13 cellular contexts compared by ENCODE assay signal in the genomic region with DNA sequence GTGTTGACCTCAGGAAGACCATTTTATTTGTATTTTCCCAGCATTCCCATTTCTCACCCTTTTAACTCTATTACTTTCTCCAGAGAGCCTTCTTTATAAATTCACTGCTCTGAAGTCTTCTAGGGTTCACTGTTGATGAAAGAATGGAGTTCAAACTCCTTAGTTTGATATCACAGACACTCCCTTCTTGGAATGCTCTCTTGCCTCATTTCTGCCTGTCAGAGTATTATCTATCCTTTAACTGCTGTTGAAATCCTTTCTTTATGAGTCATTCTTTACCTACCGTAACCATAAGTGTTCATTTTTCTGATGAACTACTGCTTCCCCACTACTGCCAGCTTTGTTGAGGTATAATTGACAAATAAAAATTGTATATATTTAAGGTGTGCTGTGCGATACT. TPM values are rescaled to one million over a fixed set of nuclear protein-coding genes. Genes with fewer than 3 reads are reported as not detected.
A peak's percentile ranks its signal among the peaks of the same experiment; 100 is the strongest.
DNase-seq lines count a peak whose midpoint lies in the region; ATAC-seq and TF ChIP-seq lines count a peak whose summit lies in the region.
"Had no signal": no experiment of that assay in that cellular context is flagged by ENCODE, and none has a peak within 500 bp of the region (broad histone marks: within the 10 kb centered on the region; RNA-seq: fewer than 3 reads in every experiment).

No MANE protein-coding gene starts in this region.

- ATAC-seq in SK-N-SH treated with all-trans-retinoic acid at 6 μM for 48 hours = no peak
- no peak for ATAC-seq in GM19324 (IDR thresholded peaks at IDR 0.05; ENCODE audit: low FRiP score, unreplicated experiment)
- no peak for ATAC-seq in HG03196 (IDR thresholded peaks at IDR 0.05; ENCODE audit: unreplicated experiment)

- H3K27ac Mint-ChIP-seq in HFFc6 = peak overlapping the region; percentile 38; the same call in 1 of the 2 replicates
- no peak overlapping the region for H3K27ac Mint-ChIP-seq in osteocyte (ENCODE audit: unreplicated experiment)

- no peak overlapping the region for H3K4me3 ChIP-seq in fibroblast of the aortic adventitia (ENCODE audit: low read depth, low read length)
- H3K4me3 ChIP-seq: esophagus squamous epithelium had no signal

- H3K9me3 Mint-ChIP-seq in HFFc6 = peaks cover 27% of the 10 kb centered on the region
- H3K9me3 Mint-ChIP-seq in osteocyte (ENCODE audit: unreplicated experiment) = peaks cover 25% of the 10 kb centered on the region

- H3K36me3 Mint-ChIP-seq in HFFc6 (ENCODE audit: low read depth) (peaks cover 47% of the 10 kb centered on the region), osteocyte (ENCODE audit: unreplicated experiment) (peaks cover 21% of the 10 kb centered on the region)

- H3K4me3 Mint-ChIP-seq in HFFc6 (peak overlapping the region; percentile 31; the same call in 1 of the 2 replicates), osteocyte (ENCODE audit: unreplicated experiment) (no peak overlapping the region)

- in situ Hi-C loops in ACHN (cut with HindIII; ENCODE audit: low pct_ligation_motif_present, low pct_unique_long_range_greater_than_20kb, low sequenced_read_pairs) = no loop called here

- H3K27me3 Mint-ChIP-seq in HFFc6 (ENCODE audit: insufficient read depth) (peaks cover 5% of the 10 kb centered on the region), osteocyte (ENCODE audit: unreplicated experiment) (no peaks in the 10 kb centered on the region)

- H3K4me1 Mint-ChIP-seq in HFFc6 (ENCODE audit: low read depth) (peaks cover 47% of the 10 kb centered on the region), osteocyte (ENCODE audit: unreplicated experiment) (peaks cover 35% of the 10 kb centered on the region)

- no peak for TF ChIP-seq CTCF in HFFc6 (IDR thresholded peaks at IDR 0.05)
- TF ChIP-seq CTCF in fibroblast of the aortic adventitia (IDR thresholded peaks at IDR 0.05; ENCODE audit: insufficient read depth, low read length) = no peak
- TF ChIP-seq CTCF in osteocyte (IDR thresholded peaks at IDR 0.05) = no peak

- DNase-seq in ACHN (peak; percentile 57), HFFc6 (no peak), fibroblast of the aortic adventitia (ENCODE audit: low read depth) (peak; percentile 47), osteocyte (ENCODE audit: extremely low spot score, unreplicated experiment) (no peak), NCI-H510A (lab: John Stamatoyannopoulos, UW) (no peak)
- DNase-seq: esophagus squamous epithelium, H7, MM.1S, NCI-H524, occipital lobe had no signal

TF ChIP-seq in SK-N-SH treated with all-trans-retinoic acid at 6 μM for 48 hours, 23 proteins besides CTCF, POLR2A, EP300 and RAD21:
- TF ChIP-seq ISL1 (CRISPR knock-in tag; IDR thresholded peaks at IDR 0.05) = peak; percentile 42
- TF ChIP-seq, protein P1, sequence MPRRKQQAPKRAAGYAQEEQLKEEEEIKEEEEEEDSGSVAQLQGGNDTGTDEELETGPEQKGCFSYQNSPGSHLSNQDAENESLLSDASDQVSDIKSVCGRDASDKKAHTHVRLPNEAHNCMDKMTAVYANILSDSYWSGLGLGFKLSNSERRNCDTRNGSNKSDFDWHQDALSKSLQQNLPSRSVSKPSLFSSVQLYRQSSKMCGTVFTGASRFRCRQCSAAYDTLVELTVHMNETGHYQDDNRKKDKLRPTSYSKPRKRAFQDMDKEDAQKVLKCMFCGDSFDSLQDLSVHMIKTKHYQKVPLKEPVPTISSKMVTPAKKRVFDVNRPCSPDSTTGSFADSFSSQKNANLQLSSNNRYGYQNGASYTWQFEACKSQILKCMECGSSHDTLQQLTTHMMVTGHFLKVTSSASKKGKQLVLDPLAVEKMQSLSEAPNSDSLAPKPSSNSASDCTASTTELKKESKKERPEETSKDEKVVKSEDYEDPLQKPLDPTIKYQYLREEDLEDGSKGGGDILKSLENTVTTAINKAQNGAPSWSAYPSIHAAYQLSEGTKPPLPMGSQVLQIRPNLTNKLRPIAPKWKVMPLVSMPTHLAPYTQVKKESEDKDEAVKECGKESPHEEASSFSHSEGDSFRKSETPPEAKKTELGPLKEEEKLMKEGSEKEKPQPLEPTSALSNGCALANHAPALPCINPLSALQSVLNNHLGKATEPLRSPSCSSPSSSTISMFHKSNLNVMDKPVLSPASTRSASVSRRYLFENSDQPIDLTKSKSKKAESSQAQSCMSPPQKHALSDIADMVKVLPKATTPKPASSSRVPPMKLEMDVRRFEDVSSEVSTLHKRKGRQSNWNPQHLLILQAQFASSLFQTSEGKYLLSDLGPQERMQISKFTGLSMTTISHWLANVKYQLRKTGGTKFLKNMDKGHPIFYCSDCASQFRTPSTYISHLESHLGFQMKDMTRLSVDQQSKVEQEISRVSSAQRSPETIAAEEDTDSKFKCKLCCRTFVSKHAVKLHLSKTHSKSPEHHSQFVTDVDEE (CRISPR knock-in tag; IDR thresholded peaks at IDR 0.05) = no peak
TF ChIP-seq in SK-N-SH treated with all-trans-retinoic acid at 6 μM for 48 hours: peak in this region for 1.

RNA-seq across cellular contexts. Expression of a gene that starts 4.3 kb away (rescaled TPM):
- total RNA-seq in HFFc6 (2021; fragmentation: NEBNext Ultra II Directional; extraction: Animal tissue kit (Norgen Biotek cat#: 25700)) = 10 to 100 TPM; 25.8 to 35.2 (median 29.8) TPM
- total RNA-seq in fibroblast of the aortic adventitia (ENCODE audit: low replicate concordance) = 28.8 and 37.8 TPM in 2 replicates
- 52.4 and 54.7 TPM in 2 replicates for total RNA-seq in osteocyte

Comparison
In these comparisons a context has a peak if more than half of its experiments do, and no peak if none do; other contexts are left out.
1. DNase-seq: peak in ACHN (single experiment) and fibroblast of the aortic adventitia (single experiment); none in HFFc6 (single experiment), osteocyte (single experiment) and NCI-H510A (single experiment).